ENCODE assay signal across 1 cellular context in genomic region chr3:33439421-33440327, GRCh38.
TF ChIP-seq lines count a peak whose summit lies in the region.

No MANE protein-coding gene starts in this region.

TF ChIP-seq in HepG2, 621 proteins besides CTCF, POLR2A, EP300 and RAD21 (continued from another document and continues in another):
- TF ChIP-seq DRAP1 (CRISPR knock-in tag; IDR thresholded peaks at IDR 0.05) (no peak), ZNF850 (CRISPR knock-in tag; conservative IDR thresholded peaks at IDR 0.05) (no peak), RBM22 (optimal IDR thresholded peaks at IDR 0.05; ENCODE audit: low read length) (peak; percentile 45), GPN1 (CRISPR knock-in tag; IDR thresholded peaks at IDR 0.05; ENCODE audit: borderline replicate concordance) (no peak), FOXK2 (IDR thresholded peaks at IDR 0.05) (no peak), NR2F1 (CRISPR knock-in tag; IDR thresholded peaks at IDR 0.05) (no peak), BCL6 (CRISPR knock-in tag; IDR thresholded peaks at IDR 0.05) (no peak), RNF219 (CRISPR knock-in tag; IDR thresholded peaks at IDR 0.05) (no peak), ZBTB1 (CRISPR knock-in tag; IDR thresholded peaks at IDR 0.05; ENCODE audit: borderline replicate concordance) (0 out of 2 replicates have a peak, but pooled peaks have one; percentile 40), ZNF546 (CRISPR knock-in tag; conservative IDR thresholded peaks at IDR 0.05) (peak; percentile 82; the same call in 1 of the 2 replicates), SMYD3 (CRISPR knock-in tag; IDR thresholded peaks at IDR 0.05) (no peak), ZNF276 (CRISPR knock-in tag; IDR thresholded peaks at IDR 0.05; ENCODE audit: low read depth) (no peak), SP1 (IDR thresholded peaks at IDR 0.05) (no peak), SP1 (CRISPR knock-in tag; IDR thresholded peaks at IDR 0.05) (no peak), ZNF713 (CRISPR knock-in tag; IDR thresholded peaks at IDR 0.05) (0 out of 2 replicates have a peak, but pooled peaks have one; percentile 76), ZBTB8A (CRISPR knock-in tag; IDR thresholded peaks at IDR 0.05; ENCODE audit: borderline replicate concordance, low read depth) (no peak), ZNF354B (CRISPR knock-in tag; IDR thresholded peaks at IDR 0.05) (no peak), SNRNP70 (IDR thresholded peaks at IDR 0.05; ENCODE audit: low read depth, low read length) (no peak), CREB1 (IDR thresholded peaks at IDR 0.05) (no peak), CREB1 (CRISPR knock-in tag; IDR thresholded peaks at IDR 0.05) (no peak), NCOA5 (CRISPR knock-in tag; IDR thresholded peaks at IDR 0.05) (no peak), MAFF (IDR thresholded peaks at IDR 0.05; ENCODE audit: low read depth, low read length) (no peak), IKZF1 (IDR thresholded peaks at IDR 0.05) (no peak), AGO2 (optimal IDR thresholded peaks at IDR 0.05; ENCODE audit: low read depth, low read length) (peak; percentile 94), ZNF446 (CRISPR knock-in tag; IDR thresholded peaks at IDR 0.05) (no peak), ZNF432 (CRISPR knock-in tag; IDR thresholded peaks at IDR 0.05; ENCODE audit: borderline replicate concordance) (no peak), MIER3 (CRISPR knock-in tag; IDR thresholded peaks at IDR 0.05; ENCODE audit: borderline replicate concordance) (no peak), ZNF18 (CRISPR knock-in tag; IDR thresholded peaks at IDR 0.05; ENCODE audit: insufficient replicate concordance) (no peak), TFDP2 (CRISPR knock-in tag; IDR thresholded peaks at IDR 0.05) (0 out of 2 replicates have a peak, but pooled peaks have one; percentile 33), ZSCAN22 (CRISPR knock-in tag; IDR thresholded peaks at IDR 0.05) (no peak), ELF4 (CRISPR knock-in tag; IDR thresholded peaks at IDR 0.05; ENCODE audit: borderline replicate concordance) (0 out of 2 replicates have a peak, but pooled peaks have one; percentile 57), LCORL (IDR thresholded peaks at IDR 0.05) (no peak), LCORL (CRISPR knock-in tag; IDR thresholded peaks at IDR 0.05) (peak; percentile 49; the same call in 1 of the 2 replicates), ZUFSP (CRISPR knock-in tag; IDR thresholded peaks at IDR 0.05; ENCODE audit: borderline replicate concordance) (no peak), POLR2AphosphoS2 (IDR thresholded peaks at IDR 0.05; ENCODE audit: low read depth, low read length) (no peak), ZNF207 (IDR thresholded peaks at IDR 0.05; ENCODE audit: borderline replicate concordance) (no peak), PLSCR1 (CRISPR knock-in tag; IDR thresholded peaks at IDR 0.05; ENCODE audit: borderline replicate concordance) (no peak), ZSCAN12 (CRISPR knock-in tag; IDR thresholded peaks at IDR 0.05) (no peak), RFX1 (IDR thresholded peaks at IDR 0.05) (no peak), LRRFIP1 (CRISPR knock-in tag; conservative IDR thresholded peaks at IDR 0.05) (no peak), HNRNPUL1 (IDR thresholded peaks at IDR 0.05; ENCODE audit: low read depth, low read length) (no peak), ZNF414 (CRISPR knock-in tag; IDR thresholded peaks at IDR 0.05) (no peak), ZHX1 (CRISPR knock-in tag; IDR thresholded peaks at IDR 0.05; ENCODE audit: low read depth) (no peak), SKIL (CRISPR knock-in tag; IDR thresholded peaks at IDR 0.05; ENCODE audit: borderline replicate concordance) (no peak; the same call in 1 of the 2 replicates), ZNF572 (CRISPR knock-in tag; IDR thresholded peaks at IDR 0.05) (no peak), KLF13 (CRISPR knock-in tag; IDR thresholded peaks at IDR 0.05) (0 out of 2 replicates have a peak, but pooled peaks have one; percentile 58), MBD4 (IDR thresholded peaks at IDR 0.05; ENCODE audit: borderline replicate concordance, low read length) (no peak), DMAP1 (CRISPR knock-in tag; IDR thresholded peaks at IDR 0.05) (peak; percentile 82), JUN (CRISPR knock-in tag; IDR thresholded peaks at IDR 0.05) (0 out of 2 replicates have a peak, but pooled peaks have one; percentile 4), ZNF557 (CRISPR knock-in tag; IDR thresholded peaks at IDR 0.05) (no peak), ZC3H13 (CRISPR knock-in tag; IDR thresholded peaks at IDR 0.05) (peak; percentile 47)
